Comparison of ENCODE assay signal across 1 cellular context in the genomic region with DNA sequence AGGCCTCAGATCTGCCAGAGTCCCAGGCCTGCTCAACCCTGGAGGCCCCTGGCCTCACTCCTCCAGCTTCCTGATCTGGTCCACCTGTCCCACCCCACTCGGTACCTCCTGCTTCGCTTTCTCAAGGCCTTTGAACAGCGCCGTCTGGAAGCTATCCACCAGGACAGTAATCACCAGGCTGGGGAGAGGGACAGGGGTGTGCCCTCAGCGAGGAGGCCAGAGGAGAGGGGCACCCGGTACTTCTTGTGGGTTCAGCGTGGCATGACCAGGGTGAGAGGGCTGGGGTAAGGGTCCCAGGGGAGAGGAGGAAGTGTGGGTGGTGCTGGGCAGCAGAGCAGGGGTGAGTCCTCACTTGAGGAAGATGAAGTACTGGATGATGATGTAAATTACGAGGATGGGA.
TF ChIP-seq lines count a peak whose summit lies in the region.

No MANE protein-coding gene starts in this region.

TF ChIP-seq in IMR-90, 13 proteins besides CTCF, POLR2A, EP300 and RAD21:
- TF ChIP-seq, protein P1, sequence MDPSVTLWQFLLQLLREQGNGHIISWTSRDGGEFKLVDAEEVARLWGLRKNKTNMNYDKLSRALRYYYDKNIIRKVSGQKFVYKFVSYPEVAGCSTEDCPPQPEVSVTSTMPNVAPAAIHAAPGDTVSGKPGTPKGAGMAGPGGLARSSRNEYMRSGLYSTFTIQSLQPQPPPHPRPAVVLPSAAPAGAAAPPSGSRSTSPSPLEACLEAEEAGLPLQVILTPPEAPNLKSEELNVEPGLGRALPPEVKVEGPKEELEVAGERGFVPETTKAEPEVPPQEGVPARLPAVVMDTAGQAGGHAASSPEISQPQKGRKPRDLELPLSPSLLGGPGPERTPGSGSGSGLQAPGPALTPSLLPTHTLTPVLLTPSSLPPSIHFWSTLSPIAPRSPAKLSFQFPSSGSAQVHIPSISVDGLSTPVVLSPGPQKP (IDR thresholded peaks at IDR 0.05; ENCODE audit: borderline replicate concordance, low read depth, low read length), result no peak
- TF ChIP-seq MAFK (IDR thresholded peaks at IDR 0.05; ENCODE audit: low read depth, low read length) (no peak), FOS (IDR thresholded peaks at IDR 0.05; ENCODE audit: low read depth, low read length) (no peak), RFX5 (IDR thresholded peaks at IDR 0.05; ENCODE audit: low read depth, low read length) (no peak), NFE2L2 (IDR thresholded peaks at IDR 0.05; ENCODE audit: low read depth, low read length) (no peak), BHLHE40 (IDR thresholded peaks at IDR 0.05; ENCODE audit: low read depth, low read length) (no peak), CEBPB (IDR thresholded peaks at IDR 0.05; ENCODE audit: low read depth, low read length) (no peak), RCOR1 (IDR thresholded peaks at IDR 0.05; ENCODE audit: insufficient replicate concordance, low read length) (no peak), MAZ (IDR thresholded peaks at IDR 0.05; ENCODE audit: borderline replicate concordance, low read depth, low read length) (no peak), CHD1 (IDR thresholded peaks at IDR 0.05; ENCODE audit: low read depth, low read length) (no peak), SMC3 (IDR thresholded peaks at IDR 0.05; ENCODE audit: low read depth, low read length) (no peak), MXI1 (IDR thresholded peaks at IDR 0.05; ENCODE audit: borderline replicate concordance, low read depth, low read length) (no peak)
- TF ChIP-seq, protein P2, sequence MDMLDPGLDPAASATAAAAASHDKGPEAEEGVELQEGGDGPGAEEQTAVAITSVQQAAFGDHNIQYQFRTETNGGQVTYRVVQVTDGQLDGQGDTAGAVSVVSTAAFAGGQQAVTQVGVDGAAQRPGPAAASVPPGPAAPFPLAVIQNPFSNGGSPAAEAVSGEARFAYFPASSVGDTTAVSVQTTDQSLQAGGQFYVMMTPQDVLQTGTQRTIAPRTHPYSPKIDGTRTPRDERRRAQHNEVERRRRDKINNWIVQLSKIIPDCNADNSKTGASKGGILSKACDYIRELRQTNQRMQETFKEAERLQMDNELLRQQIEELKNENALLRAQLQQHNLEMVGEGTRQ (IDR thresholded peaks at IDR 0.05; ENCODE audit: low read depth, low read length), result no peak
